Comparison of ENCODE assay signal across 24 cellular contexts in genomic region chr3:181403876-181404660, GRCh38.
DNase-seq lines count a peak whose midpoint lies in the region; ATAC-seq, FAIRE-seq and TF ChIP-seq lines count a peak whose summit lies in the region.
"Had no signal": no experiment of that assay in that cellular context is flagged by ENCODE, and none has a peak within 500 bp of the region (broad histone marks: within the 10 kb centered on the region; RNA-seq: fewer than 3 reads in every experiment).

No MANE protein-coding gene starts in this region.

- FAIRE-seq in bronchial epithelial cell (lab: Jason Lieb, UNC), result no peak
- no peak for FAIRE-seq in keratinocyte (lab: Jason Lieb, UNC)
- FAIRE-seq: G401.6, GM12892, GM18507 had no signal

- no peaks in the 10 kb centered on the region for H3K9me1 ChIP-seq in keratinocyte (ENCODE audit: control insufficient read depth, extremely low read depth, insufficient read depth, low read length)

- no peak overlapping the region for H3K9ac ChIP-seq in keratinocyte (ENCODE audit: control insufficient read depth, extremely low read depth, insufficient read depth, low read length)

- H3K4me2 ChIP-seq in keratinocyte (ENCODE audit: control insufficient read depth, extremely low read depth, insufficient read depth, low read depth, low read length), result peak overlapping the region; percentile 41

- peak; percentile 70 for DNase-seq in COLO829 (ENCODE audit: low spot score)
- peak; percentile 39 for DNase-seq in bronchial epithelial cell (ENCODE audit: low read depth)
- no peak for DNase-seq in keratinocyte (ENCODE audit: low read depth, low spot score)
- peak; percentile 9 for DNase-seq in prostate gland (ENCODE audit: low spot score)
- no peak for DNase-seq in ascending aorta (ENCODE audit: low spot score in 2 of 2)
- no peak for DNase-seq in dorsolateral prefrontal cortex
- no peak for DNase-seq in T1000 (lab: John Stamatoyannopoulos, UW)
- DNase-seq: CD4-positive, alpha-beta memory T cell; DMS153; GOT3; NCI-H1105; NCI-H2029 treated with DMSO at 0.1 percent for 48 hours; NCI-H226; NCI-H524; NCI-H82; OCI-M1; RPMI8226; SHP77 treated with DMSO at 0.1 percent for 48 hours had no signal

- intact Hi-C loops in prostate gland (cut with DNase I) (no loop called here), ascending aorta (cut with DNase I) (no loop called here), dorsolateral prefrontal cortex (cut with DNase I) (no loop called here)

- no peak for TF ChIP-seq POLR2A in prostate gland (IDR thresholded peaks at IDR 0.05)

- peak overlapping the region; percentile 16 for H2AFZ ChIP-seq in keratinocyte (ENCODE audit: control insufficient read depth, low read length)

- dilution Hi-C loops in keratinocyte (cut with MboI; ENCODE audit: extremely low pct_ligation_motif_present, low sequenced_read_pairs), result no loop called here

- H3K4me3 ChIP-seq in bronchial epithelial cell (ENCODE audit: low read depth, low read length) (no peak overlapping the region), keratinocyte (ENCODE audit: control insufficient read depth in 2 of 3, extremely low read depth in 1 of 3, insufficient read depth in 2 of 3, low read depth in 1 of 3, low read length in 3 of 3) (no peak overlapping the region), prostate gland (no peak overlapping the region), ascending aorta (no peak overlapping the region), dorsolateral prefrontal cortex (no peak overlapping the region)
- H3K4me3 ChIP-seq: SK-N-MC had no signal

- H3K9me3 ChIP-seq in keratinocyte (ENCODE audit: control insufficient read depth, low read depth, low read length) (no peaks in the 10 kb centered on the region), prostate gland (no peaks in the 10 kb centered on the region), ascending aorta (no peaks in the 10 kb centered on the region)

- H3K4me1 ChIP-seq in keratinocyte (ENCODE audit: control insufficient read depth, extremely low read depth, insufficient read depth, low read length) (peaks cover 9% of the 10 kb centered on the region), prostate gland (replicated peaks) (no peaks in the 10 kb centered on the region), ascending aorta (no peaks in the 10 kb centered on the region)

- no peaks in the 10 kb centered on the region for H4K20me1 ChIP-seq in keratinocyte (ENCODE audit: control insufficient read depth, extremely low read depth, insufficient read depth, low read length)

- H3K27me3 ChIP-seq in bronchial epithelial cell (ENCODE audit: control insufficient read depth, insufficient read depth, low read length) (no peaks in the 10 kb centered on the region), keratinocyte (ENCODE audit: control insufficient read depth, extremely low read depth, insufficient read depth, low read length) (no peaks in the 10 kb centered on the region), prostate gland (replicated peaks; ENCODE audit: insufficient read depth) (no peaks in the 10 kb centered on the region), ascending aorta (no peaks in the 10 kb centered on the region), dorsolateral prefrontal cortex (no peaks in the 10 kb centered on the region)

- WGBS in prostate gland, result 43% methylated on average over 8 of the region's 8 CpGs

- H3K27ac ChIP-seq in keratinocyte (ENCODE audit: control insufficient read depth, insufficient read depth, low read length) (no peak overlapping the region), prostate gland (peak overlapping the region in 1 of 2 donors; percentile 20), ascending aorta (no peak overlapping the region), dorsolateral prefrontal cortex (no peak overlapping the region)
- H3K27ac ChIP-seq: SK-N-MC had no signal

- H3K36me3 ChIP-seq in bronchial epithelial cell (ENCODE audit: control insufficient read depth, insufficient read depth, low read length) (no peaks in the 10 kb centered on the region), keratinocyte (ENCODE audit: control insufficient read depth in 2 of 2, extremely low read depth in 1 of 2, insufficient read depth in 2 of 2, low read length in 2 of 2) (no peaks in the 10 kb centered on the region), prostate gland (no peaks in the 10 kb centered on the region), ascending aorta (no peaks in the 10 kb centered on the region)

- TF ChIP-seq CTCF in bronchial epithelial cell (IDR thresholded peaks at IDR 0.05; ENCODE audit: insufficient read depth, low read length, severe bottlenecking) (no peak), keratinocyte (optimal IDR thresholded peaks at IDR 0.05 in 1 of 3, IDR thresholded peaks at IDR 0.05 in 1 of 3, conservative IDR thresholded peaks at IDR 0.05 in 1 of 3; ENCODE audit: extremely low read depth in 1 of 3, insufficient read depth in 2 of 3, low read length in 3 of 3) (no peak), prostate gland (IDR thresholded peaks at IDR 0.05) (no peak), ascending aorta (IDR thresholded peaks at IDR 0.05) (no peak), dorsolateral prefrontal cortex (IDR thresholded peaks at IDR 0.05 in 54 of 56, conservative IDR thresholded peaks at IDR 0.05 in 2 of 56; ENCODE audit: low read depth in 1 of 56, partially characterized antibody in 56 of 56) (no peak)

- ATAC-seq in GM19395 (IDR thresholded peaks at IDR 0.05; ENCODE audit: unreplicated experiment), result no peak
- ATAC-seq: HCT116 had no signal

- no peaks in the 10 kb centered on the region for H3K79me2 ChIP-seq in keratinocyte (ENCODE audit: control insufficient read depth, insufficient read depth, low read length)

Comparison
In these comparisons a context has a peak if more than half of its experiments do, and no peak if none do; other contexts are left out.
1. DNase-seq: peak in COLO829 (single experiment), bronchial epithelial cell (single experiment) and prostate gland (single experiment); none in keratinocyte (single experiment), ascending aorta (0 of 2), dorsolateral prefrontal cortex (0 of 10) and T1000 (single experiment).